ENCODE assay signal across 1 cellular context in genomic region chr5:168270446-168270845, GRCh38.
TF ChIP-seq lines count a peak whose summit lies in the region.

No MANE protein-coding gene starts in this region.

TF ChIP-seq in HepG2, 621 proteins besides CTCF, POLR2A, EP300 and RAD21:
- TF ChIP-seq ARID3A (IDR thresholded peaks at IDR 0.05; ENCODE audit: low read depth, low read length) (no peak), ZNF703 (CRISPR knock-in tag; IDR thresholded peaks at IDR 0.05; ENCODE audit: borderline replicate concordance) (no peak), CC2D1A (CRISPR knock-in tag; IDR thresholded peaks at IDR 0.05) (no peak), IKZF5 (CRISPR knock-in tag; IDR thresholded peaks at IDR 0.05) (no peak), PITX1 (CRISPR knock-in tag; IDR thresholded peaks at IDR 0.05) (no peak), ZNF737 (CRISPR knock-in tag; IDR thresholded peaks at IDR 0.05; ENCODE audit: borderline replicate concordance) (no peak), ZNF580 (CRISPR knock-in tag; IDR thresholded peaks at IDR 0.05; ENCODE audit: borderline replicate concordance, low read depth) (no peak), PHF21A (CRISPR knock-in tag; IDR thresholded peaks at IDR 0.05) (no peak), XRCC5 (optimal IDR thresholded peaks at IDR 0.05; ENCODE audit: low read length) (no peak), ZNF768 (CRISPR knock-in tag; IDR thresholded peaks at IDR 0.05) (no peak), SKI (IDR thresholded peaks at IDR 0.05; ENCODE audit: partially characterized antibody) (no peak), ZZZ3 (CRISPR knock-in tag; IDR thresholded peaks at IDR 0.05; ENCODE audit: borderline replicate concordance) (no peak), GPN1 (CRISPR knock-in tag; IDR thresholded peaks at IDR 0.05; ENCODE audit: borderline replicate concordance) (no peak), BCL6 (CRISPR knock-in tag; IDR thresholded peaks at IDR 0.05) (no peak), FOXA3 (CRISPR knock-in tag; IDR thresholded peaks at IDR 0.05) (no peak)
TF ChIP-seq in HepG2: peak in this region for 0.
